Comparison of ENCODE assay signal across 23 cellular contexts in the genomic region with DNA sequence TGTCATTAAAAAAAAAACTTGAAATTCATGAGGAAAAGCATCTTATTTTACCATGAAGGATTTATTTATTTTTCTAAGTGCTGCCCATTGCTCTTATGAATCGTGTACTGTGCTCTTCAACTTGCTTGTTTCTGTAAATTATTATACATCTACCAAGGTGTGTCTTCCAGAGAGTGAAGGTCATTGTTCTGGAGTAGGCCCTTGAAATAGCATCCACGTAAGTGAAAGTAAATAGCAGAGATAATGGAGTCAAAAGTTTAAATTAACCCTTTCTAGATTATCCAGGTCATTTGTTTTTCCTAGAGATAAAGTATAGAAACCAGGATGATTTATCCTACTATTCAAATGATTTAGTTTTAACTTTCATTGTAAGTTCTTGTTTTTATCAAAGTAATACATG.
DNase-seq lines count a peak whose midpoint lies in the region; ATAC-seq and TF ChIP-seq lines count a peak whose summit lies in the region.
"Had no signal": no experiment of that assay in that cellular context is flagged by ENCODE, and none has a peak within 500 bp of the region (broad histone marks: within the 10 kb centered on the region; RNA-seq: fewer than 3 reads in every experiment).

No MANE protein-coding gene starts in this region.

- no peak overlapping the region for H2AFZ ChIP-seq in hepatocyte
- H2AFZ ChIP-seq: neural progenitor cell had no signal

- H3K79me2 ChIP-seq in hepatocyte: no peaks in the 10 kb centered on the region

- TF ChIP-seq CTCF in hepatocyte (IDR thresholded peaks at IDR 0.05; ENCODE audit: poor library complexity): no peak
- TF ChIP-seq CTCF in transverse colon (IDR thresholded peaks at IDR 0.05): no peak

- H3K36me3 Mint-ChIP-seq in activated CD8-positive, alpha-beta memory T cell treated with anti-CD3 and anti-CD28 coated beads, Interleukin-2, amount 10 ng/mL, durations not matched to agents 7 days and 5 days: no peaks in the 10 kb centered on the region
- H3K36me3 Mint-ChIP-seq: neural progenitor cell had no signal

- peak overlapping the region; percentile 46 for H3K4me2 ChIP-seq in hepatocyte
- H3K4me2 ChIP-seq: KMS-11, neural progenitor cell had no signal

- H3K4me1 ChIP-seq in hepatocyte (ENCODE audit: insufficient read depth): peaks cover 27% of the 10 kb centered on the region
- peaks cover 0 to 49% (median 25%) of the 10 kb centered on the region in 4 donors for H3K4me1 ChIP-seq in transverse colon
- H3K4me1 ChIP-seq: SJSA1, thyroid gland had no signal

- in situ Hi-C loops in transverse colon (cut with MboI; ENCODE audit: low pct_ligation_motif_present in 1 of 4, low pct_unique_long_range_greater_than_20kb in 1 of 4, low sequenced_read_pairs in 3 of 4): no loop called here

- no peaks in the 10 kb centered on the region for H4K20me1 ChIP-seq in hepatocyte (ENCODE audit: insufficient read depth, poor library complexity, severe bottlenecking)

- H3K36me3 ChIP-seq in hepatocyte (replicated peaks; ENCODE audit: insufficient read depth, low read depth) (no peaks in the 10 kb centered on the region), transverse colon (no peaks in the 10 kb centered on the region)
- H3K36me3 ChIP-seq: heart left ventricle, neural progenitor cell, SJSA1, thyroid gland had no signal

- DNase-seq in NCI-H1417 (lab: John Stamatoyannopoulos, UW) (peak in 2 of 3 experiments; percentile 34 to 78), NCI-H1417 treated with DMSO at 0.1 percent for 48 hours (lab: John Stamatoyannopoulos, UW) (no peak), NCI-H345 (lab: John Stamatoyannopoulos, UW) (peak; percentile 75), hepatocyte (ENCODE audit: low spot score) (peak; percentile 33), transverse colon (no peak), cerebellar cortex (ENCODE audit: low spot score) (no peak), posterior cingulate gyrus (no peak)
- no peak for DNase-seq in activated CD8-positive, alpha-beta memory T cell treated with anti-CD3 and anti-CD28 coated beads, Interleukin-2, amount 10 ng/mL, durations not matched to agents 7 days and 5 days
- DNase-seq: activated CD4-positive, alpha-beta T cell treated with anti-CD3 and anti-CD28 coated beads for 48 hours; AML-193; anterior cingulate cortex; dorsolateral prefrontal cortex; heart left ventricle; left ventricle myocardium superior; NCI-H446; stimulated activated CD4-positive, alpha-beta T cell treated with anti-CD3 and anti-CD28 coated beads, Interleukin-2, amount 100 ng/mL, for 48 hours; stimulated activated naive CD4-positive, alpha-beta T cell; thyroid gland had no signal

- H3K4me3 ChIP-seq in hepatocyte (no peak overlapping the region), transverse colon (no peak overlapping the region)
- H3K4me3 ChIP-seq: dorsolateral prefrontal cortex, heart left ventricle, neural progenitor cell, SJSA1, thyroid gland had no signal

- WGBS in hepatocyte (ENCODE audit: low lambda C conversion rate, missing lambda C conversion rate): 29% methylated on average over 2 of the region's 2 CpGs
- WGBS in transverse colon (ENCODE audit: low coverage in 1 of 2), 2 donors: 25 to 33% methylated on average over 2 of the region's 2 CpGs

- H3K27me3 ChIP-seq in hepatocyte (no peaks in the 10 kb centered on the region), transverse colon (no peaks in the 10 kb centered on the region)
- H3K27me3 ChIP-seq: dorsolateral prefrontal cortex, heart left ventricle, neural progenitor cell, SJSA1, thyroid gland had no signal

- no peak for TF ChIP-seq EP300 in transverse colon (IDR thresholded peaks at IDR 0.05; ENCODE audit: low read depth)

- H3K27ac ChIP-seq in hepatocyte: peak overlapping the region; percentile 28
- H3K27ac ChIP-seq in transverse colon: peak overlapping the region; percentile 50 to 77 (median 72)
- H3K27ac ChIP-seq: dorsolateral prefrontal cortex, heart left ventricle, KMS-11, neural progenitor cell, SJSA1, thyroid gland had no signal

- no peak for ATAC-seq in activated CD8-positive, alpha-beta memory T cell treated with anti-CD3 and anti-CD28 coated beads, Interleukin-2, amount 10 ng/mL, durations not matched to agents 7 days and 5 days
- ATAC-seq: heart left ventricle, left ventricle myocardium superior had no signal

- CTCF ChIA-PET in activated CD8-positive, alpha-beta memory T cell treated with anti-CD3 and anti-CD28 coated beads, Interleukin-2, amount 10 ng/mL, durations not matched to agents 7 days and 5 days (lab: Charles Lee): no interaction called here

- H3K9me3 Mint-ChIP-seq in activated CD8-positive, alpha-beta memory T cell treated with anti-CD3 and anti-CD28 coated beads, Interleukin-2, amount 10 ng/mL, durations not matched to agents 7 days and 5 days (ENCODE audit: low read depth): no peaks in the 10 kb centered on the region

- no peak overlapping the region for H3K4me3 Mint-ChIP-seq in activated CD8-positive, alpha-beta memory T cell treated with anti-CD3 and anti-CD28 coated beads, Interleukin-2, amount 10 ng/mL, durations not matched to agents 7 days and 5 days
- H3K4me3 Mint-ChIP-seq: activated naive CD4-positive, alpha-beta T cell treated with anti-CD3 and anti-CD28 coated beads, Interleukin-2, amount 50 U/mL, for 24 hours; neural progenitor cell; T-helper 1 cell treated with Interleukin-12 subunit alpha and Interleukin-12 subunit beta and Interleukin-4 antibody, amounts not matched to agents 30 μg/mL and 1 μg/mL, for 36 hours had no signal

- peaks cover 24% of the 10 kb centered on the region for H3K27me3 Mint-ChIP-seq in activated CD8-positive, alpha-beta memory T cell treated with anti-CD3 and anti-CD28 coated beads, Interleukin-2, amount 10 ng/mL, durations not matched to agents 7 days and 5 days
- H3K27me3 Mint-ChIP-seq: activated naive CD4-positive, alpha-beta T cell treated with anti-CD3 and anti-CD28 coated beads, Interleukin-2, amount 50 U/mL, for 24 hours had no signal

- no peak overlapping the region for H3K27ac Mint-ChIP-seq in activated CD8-positive, alpha-beta memory T cell treated with anti-CD3 and anti-CD28 coated beads, Interleukin-2, amount 10 ng/mL, durations not matched to agents 7 days and 5 days
- H3K27ac Mint-ChIP-seq: activated naive CD4-positive, alpha-beta T cell treated with anti-CD3 and anti-CD28 coated beads, Interleukin-2, amount 50 U/mL, for 24 hours; neural progenitor cell; T-helper 1 cell treated with Interleukin-12 subunit alpha and Interleukin-12 subunit beta and Interleukin-4 antibody, amounts not matched to agents 30 μg/mL and 1 μg/mL, for 36 hours had no signal

- TF ChIP-seq POLR2A in transverse colon (IDR thresholded peaks at IDR 0.05): no peak

- H3K4me1 Mint-ChIP-seq in activated CD8-positive, alpha-beta memory T cell treated with anti-CD3 and anti-CD28 coated beads, Interleukin-2, amount 10 ng/mL, durations not matched to agents 7 days and 5 days: no peaks in the 10 kb centered on the region

- intact Hi-C loops in transverse colon (cut with DNase I; ENCODE audit: low total_unique reads): loop anchor here (5.0 kb wide), 1 partner anchor 458 kb away; no protein-coding TSS in a partner anchor
- intact Hi-C loops in posterior cingulate gyrus (cut with DNase I): no loop called here

- no peaks in the 10 kb centered on the region for H3K9me2 ChIP-seq in hepatocyte (replicated peaks; ENCODE audit: insufficient read depth)

- no peaks in the 10 kb centered on the region for H3K9me3 ChIP-seq in hepatocyte (ENCODE audit: low read depth)
- peaks cover 0 to 8% of the 10 kb centered on the region in 2 donors for H3K9me3 ChIP-seq in transverse colon
- H3K9me3 ChIP-seq: SJSA1, thyroid gland had no signal

Comparison
In these comparisons a context has a peak if more than half of its experiments do, and no peak if none do; other contexts are left out.
1. DNase-seq: peak in NCI-H1417 (2 of 3), NCI-H345 (single experiment) and hepatocyte (single experiment); none in NCI-H1417 treated with DMSO at 0.1 percent for 48 hours (single experiment), transverse colon (single experiment), activated CD8-positive, alpha-beta memory T cell treated with anti-CD3 and anti-CD28 coated beads, Interleukin-2, amount 10 ng/mL, durations not matched to agents 7 days and 5 days (single experiment), cerebellar cortex (single experiment) and posterior cingulate gyrus (0 of 10).